ENCODE assay signal across 13 cellular contexts in the genomic region with DNA sequence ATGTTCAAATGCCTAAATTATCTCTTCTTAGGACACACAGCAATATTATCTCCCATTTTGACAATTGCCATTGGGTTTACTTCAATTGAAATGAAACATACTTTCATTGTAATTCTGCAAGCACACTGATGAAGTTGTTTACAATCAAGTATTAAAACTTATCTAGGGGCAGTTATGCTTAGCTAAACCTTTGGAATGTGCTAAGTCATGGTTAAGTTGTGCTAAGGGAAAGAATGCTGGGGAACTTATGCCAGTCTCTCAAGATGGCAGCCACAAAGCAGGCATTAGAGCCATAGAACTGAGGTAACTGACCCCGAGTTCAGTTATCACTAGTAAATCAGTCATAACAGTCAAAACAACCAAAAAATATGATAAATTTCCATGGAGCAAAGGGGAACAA. TPM values are rescaled to one million over a fixed set of nuclear protein-coding genes. Genes with fewer than 3 reads are reported as not detected.
DNase-seq lines count a peak whose midpoint lies in the region; ATAC-seq, FAIRE-seq and TF ChIP-seq lines count a peak whose summit lies in the region.
"Had no signal": no experiment of that assay in that cellular context is flagged by ENCODE, and none has a peak within 500 bp of the region (broad histone marks: within the 10 kb centered on the region; RNA-seq: fewer than 3 reads in every experiment).

No MANE protein-coding gene starts in this region.

- H3K4me3 ChIP-seq in epithelial cell of proximal tubule (ENCODE audit: low read depth, low read length), result no peak overlapping the region
- H3K4me3 ChIP-seq in HepG2 (replicated peaks in 1 of 3; ENCODE audit: insufficient read depth in 1 of 3, low read depth in 2 of 3, low read length in 3 of 3), result no peak overlapping the region
- H3K4me3 ChIP-seq: heart left ventricle had no signal

- no peaks in the 10 kb centered on the region for H3K9me3 ChIP-seq in HepG2 (ENCODE audit: low read length)
- H3K9me3 ChIP-seq: heart left ventricle had no signal

- no peak for FAIRE-seq in HepG2 (lab: Jason Lieb, UNC)
- FAIRE-seq: urothelium cell line had no signal

- POLR2A ChIA-PET in HepG2 (lab: Yijun Ruan, JAX), result interaction anchor here (1.0 to 2.3 kb wide), 3 partner anchors 14 to 61 kb away, joined by 3 to 17 read pairs (median 5); no protein-coding TSS in a partner anchor

- no peaks in the 10 kb centered on the region for H3K36me3 ChIP-seq in HepG2 (replicated peaks in 1 of 2; ENCODE audit: control insufficient read depth in 1 of 2, insufficient read depth in 2 of 2, low read length in 2 of 2)
- H3K36me3 ChIP-seq: heart left ventricle had no signal

- TF ChIP-seq EP300 in HepG2 (IDR thresholded peaks at IDR 0.05; ENCODE audit: low read depth in 2 of 2, low read length in 2 of 2) (no peak), HepG2 (CRISPR knock-in tag; IDR thresholded peaks at IDR 0.05; ENCODE audit: borderline replicate concordance) (no peak)

- no peaks in the 10 kb centered on the region for H3K79me2 ChIP-seq in HepG2 (ENCODE audit: insufficient read depth, low read length)

- H3K4me1 ChIP-seq in HepG2 (ENCODE audit: insufficient read depth, low read length), result peaks cover 61% of the 10 kb centered on the region

- H3K27me3 ChIP-seq in HepG2 (ENCODE audit: control insufficient read depth in 1 of 2, insufficient read depth in 2 of 2, low read length in 2 of 2), result no peaks in the 10 kb centered on the region
- H3K27me3 ChIP-seq: heart left ventricle had no signal

- WGBS in HepG2 (ENCODE audit: low lambda C conversion rate), result 88% methylated on average over 1 of the region's 1 CpG

- TF ChIP-seq POLR2A in HepG2 (IDR thresholded peaks at IDR 0.05; ENCODE audit: insufficient read depth in 1 of 2, low read depth in 2 of 2, low read length in 2 of 2), result no peak

- CTCF ChIA-PET in HepG2 (lab: Yijun Ruan, JAX; ENCODE audit: low intra/inter-chr PET ratio, low total read pairs), result no interaction called here

- DNase-seq in AG08395 (ENCODE audit: low spot score) (peak; percentile 14), M059J (ENCODE audit: low read depth) (peak; percentile 65), epithelial cell of proximal tubule (ENCODE audit: low read depth) (peak; percentile 73), HepG2 (ENCODE audit: low spot score) (no peak), SKM-1 (lab: John Stamatoyannopoulos, UW; ENCODE audit: unreplicated experiment) (no peak), T-helper 9 cell (no peak)
- DNase-seq: heart left ventricle; NCI-H1694 treated with DMSO at 0.1 percent for 48 hours; NCI-H510A; stimulated activated naive CD8-positive, alpha-beta T cell treated with anti-CD3 and anti-CD28 coated beads, Interleukin-15, amount 100 ng/mL, for 72 hours had no signal

- H4K20me1 ChIP-seq in HepG2 (ENCODE audit: insufficient read depth, low read length), result no peaks in the 10 kb centered on the region

- H3K4me2 ChIP-seq in HepG2 (ENCODE audit: low read depth, low read length), result peak overlapping the region; percentile 55

- TF ChIP-seq RAD21 in HepG2 (CRISPR knock-in tag; IDR thresholded peaks at IDR 0.05), result no peak

- no peak for ATAC-seq in HepG2
- ATAC-seq in HG03432 (IDR thresholded peaks at IDR 0.05; ENCODE audit: unreplicated experiment), result no peak
- ATAC-seq in HG02759 (IDR thresholded peaks at IDR 0.05; ENCODE audit: unreplicated experiment), result no peak
- ATAC-seq: heart left ventricle; stimulated activated naive CD8-positive, alpha-beta T cell treated with anti-CD3 and anti-CD28 coated beads, Interleukin-15, amount 100 ng/mL, for 72 hours had no signal

- peak overlapping the region; percentile 71 for H3K27ac ChIP-seq in HepG2 (ENCODE audit: extremely low read length, insufficient read depth, low read length)
- H3K27ac ChIP-seq: heart left ventricle had no signal

- H2AFZ ChIP-seq in HepG2 (ENCODE audit: low read length), result no peak overlapping the region

- TF ChIP-seq CTCF in epithelial cell of proximal tubule (conservative IDR thresholded peaks at IDR 0.05; ENCODE audit: low read depth, low read length) (no peak), HepG2 (CRISPR knock-in tag; IDR thresholded peaks at IDR 0.05) (no peak)

- H3K9ac ChIP-seq in HepG2 (ENCODE audit: insufficient read depth, low read depth, low read length), result no peak overlapping the region

- intact Hi-C loops in HepG2 (cut with micrococcal nuclease; ENCODE audit: unreplicated experiment), result loop anchor here (1.0 to 2.0 kb wide), 2 partner anchors 14 to 35 kb away; no protein-coding TSS in a partner anchor

- in situ Hi-C loops in HepG2 (cut with HindIII; ENCODE audit: extremely low pct_ligation_motif_present, low pct_unique_long_range_greater_than_20kb), result no loop called here

- no TSS peak for BruUV-seq in HepG2 (replicated peaks; lab: Mats Ljungman, UMichigan)

TF ChIP-seq in HepG2, 621 proteins besides CTCF, POLR2A, EP300 and RAD21:
- TF ChIP-seq YY1 (IDR thresholded peaks at IDR 0.05; ENCODE audit: insufficient read depth, insufficient replicate concordance, low read depth, low read length) (peak; percentile 38), ZEB1 (IDR thresholded peaks at IDR 0.05; ENCODE audit: insufficient replicate concordance, low read depth) (no peak), ELF4 (CRISPR knock-in tag; IDR thresholded peaks at IDR 0.05; ENCODE audit: borderline replicate concordance) (no peak), NFE2L2 (IDR thresholded peaks at IDR 0.05; ENCODE audit: low read length) (peak; percentile 89), MAFF (IDR thresholded peaks at IDR 0.05; ENCODE audit: low read depth, low read length) (peak; percentile 59), NFE2 (CRISPR knock-in tag; IDR thresholded peaks at IDR 0.05) (0 out of 2 replicates have a peak, but pooled peaks have one; percentile 50), TEAD3 (CRISPR knock-in tag; optimal IDR thresholded peaks at IDR 0.05; ENCODE audit: borderline replicate concordance) (peak; percentile 61), EHMT2 (IDR thresholded peaks at IDR 0.05; ENCODE audit: borderline replicate concordance, low read depth, low read length) (peak; percentile 52; the same call in 1 of the 2 replicates), MAFK (conservative IDR thresholded peaks at IDR 0.05 in 1 of 2, IDR thresholded peaks at IDR 0.05 in 1 of 2; ENCODE audit: low read length in 2 of 2) (peak; percentile 48 to 73), ZFP82 (CRISPR knock-in tag; IDR thresholded peaks at IDR 0.05; ENCODE audit: borderline replicate concordance) (no peak), SNRNP70 (IDR thresholded peaks at IDR 0.05; ENCODE audit: low read depth, low read length) (no peak)
- TF ChIP-seq, protein P1, sequence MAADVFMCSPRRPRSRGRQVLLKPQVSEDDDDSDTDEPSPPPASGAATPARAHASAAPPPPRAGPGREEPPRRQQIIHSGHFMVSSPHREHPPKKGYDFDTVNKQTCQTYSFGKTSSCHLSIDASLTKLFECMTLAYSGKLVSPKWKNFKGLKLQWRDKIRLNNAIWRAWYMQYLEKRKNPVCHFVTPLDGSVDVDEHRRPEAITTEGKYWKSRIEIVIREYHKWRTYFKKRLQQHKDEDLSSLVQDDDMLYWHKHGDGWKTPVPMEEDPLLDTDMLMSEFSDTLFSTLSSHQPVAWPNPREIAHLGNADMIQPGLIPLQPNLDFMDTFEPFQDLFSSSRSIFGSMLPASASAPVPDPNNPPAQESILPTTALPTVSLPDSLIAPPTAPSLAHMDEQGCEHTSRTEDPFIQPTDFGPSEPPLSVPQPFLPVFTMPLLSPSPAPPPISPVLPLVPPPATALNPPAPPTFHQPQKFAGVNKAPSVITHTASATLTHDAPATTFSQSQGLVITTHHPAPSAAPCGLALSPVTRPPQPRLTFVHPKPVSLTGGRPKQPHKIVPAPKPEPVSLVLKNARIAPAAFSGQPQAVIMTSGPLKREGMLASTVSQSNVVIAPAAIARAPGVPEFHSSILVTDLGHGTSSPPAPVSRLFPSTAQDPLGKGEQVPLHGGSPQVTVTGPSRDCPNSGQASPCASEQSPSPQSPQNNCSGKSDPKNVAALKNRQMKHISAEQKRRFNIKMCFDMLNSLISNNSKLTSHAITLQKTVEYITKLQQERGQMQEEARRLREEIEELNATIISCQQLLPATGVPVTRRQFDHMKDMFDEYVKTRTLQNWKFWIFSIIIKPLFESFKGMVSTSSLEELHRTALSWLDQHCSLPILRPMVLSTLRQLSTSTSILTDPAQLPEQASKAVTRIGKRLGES (CRISPR knock-in tag; IDR thresholded peaks at IDR 0.05; ENCODE audit: borderline replicate concordance), result no peak
TF ChIP-seq in HepG2: peak in this region for 7.

RNA-seq across cellular contexts. Expression of a gene that starts 59.1 kb away (rescaled TPM):
- total RNA-seq in M059J (2014; rRNA removed; shearing (Covaris generic)), result 171 and 207 TPM in 2 replicates
- 145 and 216 TPM in 2 replicates for total RNA-seq in epithelial cell of proximal tubule
- 6.4 and 9.5 TPM in 2 replicates for total RNA-seq in HepG2 (2016; rRNA removed; fragmentation: Illumina TruSeq; extraction: Trizol)
- 2.7 and 3.2 TPM in 2 replicates for total RNA-seq in HepG2 (2016; cell fraction: cytosol; rRNA removed; fragmentation: Illumina TruSeq; extraction: Trizol; ENCODE audit: low read depth)
- 6.5 and 9.4 TPM in 2 replicates for total RNA-seq in HepG2 (2016; cell fraction: insoluble cytoplasmic fraction; rRNA removed; fragmentation: Illumina TruSeq; extraction: Trizol)
- total RNA-seq in HepG2 (2016; cell fraction: membrane; rRNA removed; fragmentation: Illumina TruSeq; extraction: Trizol), result 4.5 and 4.6 TPM in 2 replicates
- total RNA-seq in HepG2 (2016; cell fraction: nucleus; rRNA removed; fragmentation: Illumina TruSeq; extraction: Trizol), result 11.7 and 12.4 TPM in 2 replicates
- polyA plus RNA-seq in HepG2 (2011; rRNA removed), result 33.0 and 40.6 TPM in 2 replicates
- polyA plus RNA-seq in HepG2 (2011; cell fraction: cytosol; rRNA removed), result 28.1 and 33.2 TPM in 2 replicates
- polyA plus RNA-seq in HepG2 (2011; cell fraction: nucleus; rRNA removed), result 38.4 and 39.5 TPM in 2 replicates
- 41.1 and 41.9 TPM in 2 replicates for polyA plus RNA-seq in HepG2 (2012)
- polyA plus RNA-seq in HepG2 (2016; cell fraction: cytosol; fragmentation: Illumina TruSeq; extraction: Trizol; ENCODE audit: low read depth), result 1.8 and 3.1 TPM in 2 replicates
- 5.9 and 6.0 TPM in 2 replicates for polyA plus RNA-seq in HepG2 (2016; cell fraction: insoluble cytoplasmic fraction; fragmentation: Illumina TruSeq; extraction: Trizol; ENCODE audit: low read depth)
- 3.5 and 3.7 TPM in 2 replicates for polyA plus RNA-seq in HepG2 (2016; cell fraction: membrane; fragmentation: Illumina TruSeq; extraction: Trizol; ENCODE audit: low read depth)
- polyA plus RNA-seq in HepG2 (2016; cell fraction: nucleus; fragmentation: Illumina TruSeq; extraction: Trizol; ENCODE audit: insufficient read depth, low read depth), result 12.7 and 12.8 TPM in 2 replicates
- polyA minus RNA-seq in HepG2 (2011; rRNA and poly(A)+ RNA removed; ENCODE audit: low replicate concordance), result 4.8 and 51.2 TPM in 2 replicates
- 40.8 and 61.8 TPM in 2 replicates for polyA minus RNA-seq in HepG2 (2011; cell fraction: cytosol; rRNA and poly(A)+ RNA removed)
- polyA minus RNA-seq in HepG2 (2011; cell fraction: nucleus; rRNA and poly(A)+ RNA removed), result 27.0 and 35.1 TPM in 2 replicates

Comparison
In these comparisons a context has a peak if more than half of its experiments do, and no peak if none do; other contexts are left out.
1. DNase-seq: peak in AG08395 (single experiment), M059J (single experiment) and epithelial cell of proximal tubule (single experiment); none in HepG2 (single experiment), SKM-1 (single experiment) and T-helper 9 cell (single experiment).
2. RNA of a gene that starts 59.1 kb away (total RNA-seq): 145 to 216 TPM in epithelial cell of proximal tubule and 171 to 207 TPM in M059J; 2.7 to 12.4 TPM in HepG2; every median in the first group is over 10 times any median in the second.